13 cellular contexts compared by ENCODE assay signal in the genomic region with DNA sequence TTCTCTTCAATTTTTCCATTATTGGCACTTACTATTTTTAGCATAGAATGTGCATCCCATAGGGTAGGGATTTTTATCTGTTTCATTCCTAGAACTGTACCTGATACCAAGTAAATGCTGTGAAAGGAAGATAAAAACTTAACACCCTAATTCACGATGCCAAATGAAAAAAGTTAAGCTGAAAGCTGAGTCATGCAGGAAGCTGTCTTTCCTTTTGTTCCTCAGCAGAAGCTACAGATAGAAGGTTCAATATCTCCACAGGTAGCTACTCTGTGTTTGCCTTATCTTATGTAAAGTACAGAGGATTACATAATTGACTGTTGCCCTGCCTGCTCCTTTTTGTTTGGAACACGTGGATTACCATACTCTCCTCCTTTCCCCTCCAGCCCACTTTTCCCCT.
DNase-seq lines count a peak whose midpoint lies in the region; ATAC-seq and TF ChIP-seq lines count a peak whose summit lies in the region.
"Had no signal": no experiment of that assay in that cellular context is flagged by ENCODE, and none has a peak within 500 bp of the region (broad histone marks: within the 10 kb centered on the region; RNA-seq: fewer than 3 reads in every experiment).

No MANE protein-coding gene starts in this region.

- POLR2A ChIA-PET in activated naive CD8-positive, alpha-beta T cell treated with anti-CD3 and anti-CD28 coated beads, Interleukin-2, amount 10 ng/mL, durations not matched to agents 7 days and 5 days (lab: Charles Lee): interaction anchor here (0.6 kb wide), 1 partner anchor 584 kb away, joined by 5 read pairs; no protein-coding TSS in a partner anchor

- peaks cover 46% of the 10 kb centered on the region for H3K9me3 ChIP-seq in endodermal cell (ENCODE audit: control insufficient read depth, low read length)
- H3K9me3 ChIP-seq in upper lobe of right lung: no peaks in the 10 kb centered on the region
- H3K9me3 ChIP-seq: BE2C, gastrocnemius medialis had no signal

- H3K4me3 Mint-ChIP-seq in activated naive CD8-positive, alpha-beta T cell treated with anti-CD3 and anti-CD28 coated beads, Interleukin-2, amount 10 ng/mL, durations not matched to agents 7 days and 5 days: peak overlapping the region; percentile 47
- H3K4me3 Mint-ChIP-seq in activated naive CD8-positive, alpha-beta T cell treated with anti-CD3 and anti-CD28 coated beads for 36 hours: no peak overlapping the region
- H3K4me3 Mint-ChIP-seq in endodermal cell: no peak overlapping the region
- H3K4me3 Mint-ChIP-seq in activated T-cell treated with anti-CD3 and anti-CD28 coated beads, Interleukin-2, amount 50 U/mL, for 72 hours: no peak overlapping the region

- intact Hi-C loops in upper lobe of right lung (cut with DNase I): no loop called here

- H3K36me3 Mint-ChIP-seq in activated naive CD8-positive, alpha-beta T cell treated with anti-CD3 and anti-CD28 coated beads, Interleukin-2, amount 10 ng/mL, durations not matched to agents 7 days and 5 days: peaks cover 40% of the 10 kb centered on the region
- H3K36me3 Mint-ChIP-seq in activated naive CD8-positive, alpha-beta T cell treated with anti-CD3 and anti-CD28 coated beads for 36 hours: peaks cover 42% of the 10 kb centered on the region
- H3K36me3 Mint-ChIP-seq in endodermal cell (ENCODE audit: low read depth): peaks cover 75% of the 10 kb centered on the region
- peaks cover 6 to 13% of the 10 kb centered on the region in 2 donors for H3K36me3 Mint-ChIP-seq in activated T-cell treated with anti-CD3 and anti-CD28 coated beads, Interleukin-2, amount 50 U/mL, for 72 hours (ENCODE audit: insufficient read depth in 2 of 2)

- ATAC-seq in activated naive CD8-positive, alpha-beta T cell treated with anti-CD3 and anti-CD28 coated beads, Interleukin-2, amount 10 ng/mL, durations not matched to agents 7 days and 5 days (ENCODE audit: low read depth): peak; percentile 50
- ATAC-seq in upper lobe of right lung: peak; percentile 39
- ATAC-seq in activated T-cell treated with anti-CD3 and anti-CD28 coated beads, Interleukin-2, amount 50 U/mL, for 72 hours (replicated peaks in 1 of 2): no peak
- no peak for ATAC-seq in HG03521 (IDR thresholded peaks at IDR 0.05; ENCODE audit: unreplicated experiment)
- ATAC-seq: gastrocnemius medialis had no signal

- TF ChIP-seq CTCF in endodermal cell (conservative IDR thresholded peaks at IDR 0.05): no peak
- no peak for TF ChIP-seq CTCF in upper lobe of right lung (IDR thresholded peaks at IDR 0.05)

- peaks cover 8% of the 10 kb centered on the region for H3K4me1 ChIP-seq in endodermal cell (ENCODE audit: control insufficient read depth, insufficient read depth, low read length)
- H3K4me1 ChIP-seq in upper lobe of right lung: no peaks in the 10 kb centered on the region
- H3K4me1 ChIP-seq: BE2C, gastrocnemius medialis had no signal

- H3K27me3 Mint-ChIP-seq in activated naive CD8-positive, alpha-beta T cell treated with anti-CD3 and anti-CD28 coated beads, Interleukin-2, amount 10 ng/mL, durations not matched to agents 7 days and 5 days: no peaks in the 10 kb centered on the region
- no peaks in the 10 kb centered on the region for H3K27me3 Mint-ChIP-seq in activated naive CD8-positive, alpha-beta T cell treated with anti-CD3 and anti-CD28 coated beads for 36 hours
- no peaks in the 10 kb centered on the region for H3K27me3 Mint-ChIP-seq in endodermal cell (ENCODE audit: insufficient read depth)
- H3K27me3 Mint-ChIP-seq in activated T-cell treated with anti-CD3 and anti-CD28 coated beads, Interleukin-2, amount 50 U/mL, for 72 hours (ENCODE audit: low read depth): no peaks in the 10 kb centered on the region

- 0% methylated on average over 1 of the region's 2 CpGs for WGBS in endodermal cell (ENCODE audit: insufficient coverage in 1 of 2, insufficient read length in 1 of 2), 2 experiments

- H3K9me3 Mint-ChIP-seq in activated naive CD8-positive, alpha-beta T cell treated with anti-CD3 and anti-CD28 coated beads, Interleukin-2, amount 10 ng/mL, durations not matched to agents 7 days and 5 days: no peaks in the 10 kb centered on the region
- H3K9me3 Mint-ChIP-seq in activated naive CD8-positive, alpha-beta T cell treated with anti-CD3 and anti-CD28 coated beads for 36 hours: peaks cover 7% of the 10 kb centered on the region
- peaks cover 44% of the 10 kb centered on the region for H3K9me3 Mint-ChIP-seq in endodermal cell
- H3K9me3 Mint-ChIP-seq in activated T-cell treated with anti-CD3 and anti-CD28 coated beads, Interleukin-2, amount 50 U/mL, for 72 hours: no peaks in the 10 kb centered on the region

- H3K4me3 ChIP-seq in endodermal cell (ENCODE audit: low read length) (no peak overlapping the region), upper lobe of right lung (no peak overlapping the region)
- H3K4me3 ChIP-seq: gastrocnemius medialis had no signal

- no peaks in the 10 kb centered on the region for H3K27me3 ChIP-seq in endodermal cell (ENCODE audit: control insufficient read depth, insufficient read depth, low read length, poor library complexity, severe bottlenecking)
- no peaks in the 10 kb centered on the region for H3K27me3 ChIP-seq in upper lobe of right lung
- H3K27me3 ChIP-seq: BE2C, gastrocnemius medialis had no signal

- H3K9ac ChIP-seq in endodermal cell (ENCODE audit: extremely low read depth, low read length, poor library complexity, severe bottlenecking): no peak overlapping the region

- peak overlapping the region; percentile 45 for H3K27ac Mint-ChIP-seq in activated naive CD8-positive, alpha-beta T cell treated with anti-CD3 and anti-CD28 coated beads, Interleukin-2, amount 10 ng/mL, durations not matched to agents 7 days and 5 days
- no peak overlapping the region for H3K27ac Mint-ChIP-seq in activated naive CD8-positive, alpha-beta T cell treated with anti-CD3 and anti-CD28 coated beads for 36 hours
- H3K27ac Mint-ChIP-seq in endodermal cell: peak overlapping the region; percentile 97
- no peak overlapping the region for H3K27ac Mint-ChIP-seq in activated T-cell treated with anti-CD3 and anti-CD28 coated beads, Interleukin-2, amount 50 U/mL, for 72 hours

- H3K36me3 ChIP-seq in endodermal cell (ENCODE audit: control insufficient read depth, insufficient read depth, low read length) (peaks cover 70% of the 10 kb centered on the region), upper lobe of right lung (peaks cover 26% of the 10 kb centered on the region)
- H3K36me3 ChIP-seq: BE2C had no signal

- H3K27ac ChIP-seq in endodermal cell (ENCODE audit: low read depth, low read length) (peak overlapping the region; percentile 7), upper lobe of right lung (no peak overlapping the region)
- H3K27ac ChIP-seq: gastrocnemius medialis had no signal

- H3K4me1 Mint-ChIP-seq in activated naive CD8-positive, alpha-beta T cell treated with anti-CD3 and anti-CD28 coated beads, Interleukin-2, amount 10 ng/mL, durations not matched to agents 7 days and 5 days: peaks cover 12% of the 10 kb centered on the region
- peaks cover 7% of the 10 kb centered on the region for H3K4me1 Mint-ChIP-seq in activated naive CD8-positive, alpha-beta T cell treated with anti-CD3 and anti-CD28 coated beads for 36 hours
- peaks cover 12% of the 10 kb centered on the region for H3K4me1 Mint-ChIP-seq in endodermal cell
- H3K4me1 Mint-ChIP-seq in activated T-cell treated with anti-CD3 and anti-CD28 coated beads, Interleukin-2, amount 50 U/mL, for 72 hours (ENCODE audit: low read depth): peaks cover 8% of the 10 kb centered on the region

- DNase-seq in activated naive CD8-positive, alpha-beta T cell treated with anti-CD3 and anti-CD28 coated beads, Interleukin-2, amount 10 ng/mL, durations not matched to agents 7 days and 5 days: no peak
- no peak for DNase-seq in activated naive CD8-positive, alpha-beta T cell treated with anti-CD3 and anti-CD28 coated beads for 36 hours
- DNase-seq in NCI-H748 treated with DMSO at 0.1 percent for 48 hours (lab: John Stamatoyannopoulos, UW) (peak; percentile 58), endodermal cell (peak; percentile 49), upper lobe of right lung (no peak), NCI-H187 (lab: John Stamatoyannopoulos, UW) (no peak)
- no peak for DNase-seq in activated T-cell treated with anti-CD3 and anti-CD28 coated beads, Interleukin-2, amount 50 U/mL, for 72 hours
- DNase-seq: aorta; BE2C; gastrocnemius medialis; GOT3; stimulated activated CD4-positive, alpha-beta T cell treated with anti-CD3 and anti-CD28 coated beads, Interleukin-12 subunit alpha, Interleukin-12 subunit beta, amount 100 ng/mL, for 4 hours had no signal

Comparison
In these comparisons a context has a peak if more than half of its experiments do, and no peak if none do; other contexts are left out.
1. H3K27ac Mint-ChIP-seq: peak in activated naive CD8-positive, alpha-beta T cell treated with anti-CD3 and anti-CD28 coated beads, Interleukin-2, amount 10 ng/mL, durations not matched to agents 7 days and 5 days (single experiment) and endodermal cell (single experiment); none in activated naive CD8-positive, alpha-beta T cell treated with anti-CD3 and anti-CD28 coated beads for 36 hours (single experiment) and activated T-cell treated with anti-CD3 and anti-CD28 coated beads, Interleukin-2, amount 50 U/mL, for 72 hours (single experiment).
2. ATAC-seq: peak in activated naive CD8-positive, alpha-beta T cell treated with anti-CD3 and anti-CD28 coated beads, Interleukin-2, amount 10 ng/mL, durations not matched to agents 7 days and 5 days (single experiment) and upper lobe of right lung (single experiment); none in activated T-cell treated with anti-CD3 and anti-CD28 coated beads, Interleukin-2, amount 50 U/mL, for 72 hours (0 of 2) and HG03521 (single experiment).
3. DNase-seq: peak in NCI-H748 treated with DMSO at 0.1 percent for 48 hours (single experiment) and endodermal cell (single experiment); none in activated naive CD8-positive, alpha-beta T cell treated with anti-CD3 and anti-CD28 coated beads, Interleukin-2, amount 10 ng/mL, durations not matched to agents 7 days and 5 days (single experiment), activated naive CD8-positive, alpha-beta T cell treated with anti-CD3 and anti-CD28 coated beads for 36 hours (single experiment), upper lobe of right lung (single experiment), activated T-cell treated with anti-CD3 and anti-CD28 coated beads, Interleukin-2, amount 50 U/mL, for 72 hours (0 of 2) and NCI-H187 (0 of 2).